ENCODE assay signal across 16 cellular contexts in the genomic region with DNA sequence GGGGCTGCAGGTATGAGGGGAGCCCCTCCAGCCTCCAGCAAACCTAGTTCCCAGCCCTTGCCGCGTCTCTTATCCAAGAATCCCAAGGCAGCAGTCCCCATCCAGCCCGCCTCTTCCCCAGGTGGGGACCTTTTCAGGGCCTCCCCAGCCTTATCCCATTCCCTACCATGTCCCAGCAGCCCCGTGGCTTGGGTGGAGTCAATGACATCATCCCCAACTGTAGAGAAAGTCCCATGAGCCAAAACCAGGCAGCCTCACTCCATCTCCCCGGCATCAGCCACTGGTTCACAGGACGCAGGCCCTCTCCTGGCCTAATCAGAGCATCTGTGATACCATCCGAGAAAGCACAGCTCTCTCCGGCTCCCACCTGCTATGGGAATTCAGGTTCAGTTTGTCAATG.
A peak's percentile ranks its signal among the peaks of the same experiment; 100 is the strongest.
DNase-seq lines count a peak whose midpoint lies in the region; TF ChIP-seq lines count a peak whose summit lies in the region.
"Had no signal": no experiment of that assay in that cellular context is flagged by ENCODE, and none has a peak within 500 bp of the region (broad histone marks: within the 10 kb centered on the region; RNA-seq: fewer than 3 reads in every experiment).

No MANE protein-coding gene starts in this region.

- no peaks in the 10 kb centered on the region for H3K27me3 ChIP-seq in breast epithelium
- H3K27me3 ChIP-seq: esophagus squamous epithelium, hepatocyte had no signal

- H3K4me3 ChIP-seq in breast epithelium (no peak overlapping the region), mesodermal cell (ENCODE audit: extremely low read depth, insufficient read depth, low read length, poor library complexity, severe bottlenecking) (no peak overlapping the region)
- H3K4me3 ChIP-seq: esophagus squamous epithelium, hepatocyte had no signal

- H3K4me1 ChIP-seq in breast epithelium = peaks cover 5 to 9% of the 10 kb centered on the region in 2 donors
- peaks cover 13% of the 10 kb centered on the region for H3K4me1 ChIP-seq in mesodermal cell (ENCODE audit: control insufficient read depth, insufficient read depth, low read length, poor library complexity, severe bottlenecking)

- TF ChIP-seq CTCF in breast epithelium (IDR thresholded peaks at IDR 0.05) = no peak
- TF ChIP-seq CTCF in MCF 10A (IDR thresholded peaks at IDR 0.05; ENCODE audit: unreplicated experiment) = no peak
- no peak for TF ChIP-seq CTCF in brain (conservative IDR thresholded peaks at IDR 0.05)
- no peak for TF ChIP-seq CTCF in endothelial cell (IDR thresholded peaks at IDR 0.05; ENCODE audit: unreplicated experiment)

- WGBS in mesodermal cell (ENCODE audit: insufficient coverage in 2 of 2), 2 experiments = 88 to 97% methylated on average over 4 to 5 of the region's 8 CpGs

- H3K4me3 Mint-ChIP-seq in MCF 10A (ENCODE audit: unreplicated experiment) = no peak overlapping the region
- H3K4me3 Mint-ChIP-seq in brain = no peak overlapping the region
- H3K4me3 Mint-ChIP-seq in endothelial cell (ENCODE audit: unreplicated experiment) = no peak overlapping the region
- H3K4me3 Mint-ChIP-seq: CD8-positive, alpha-beta T cell had no signal

- no peak for TF ChIP-seq POLR2A in breast epithelium (IDR thresholded peaks at IDR 0.05)

- H3K36me3 Mint-ChIP-seq in MCF 10A (ENCODE audit: insufficient read depth, unreplicated experiment) = peaks cover 27% of the 10 kb centered on the region
- H3K36me3 Mint-ChIP-seq in brain = peaks cover 3% of the 10 kb centered on the region
- peaks cover 7% of the 10 kb centered on the region for H3K36me3 Mint-ChIP-seq in endothelial cell (ENCODE audit: low read depth, unreplicated experiment)

- DNase-seq in breast epithelium (ENCODE audit: low spot score in 2 of 2) = no peak
- DNase-seq in MCF 10A (ENCODE audit: unreplicated experiment) = no peak
- no peak for DNase-seq in HCEC 1CT
- DNase-seq in dedifferentiated amniotic fluid mesenchymal stem cell (ENCODE audit: extremely low spot score) = no peak
- DNase-seq in endothelial cell (ENCODE audit: low spot score) = no peak
- no peak for DNase-seq in hippocampal formation (lab: John Stamatoyannopoulos, UW)
- DNase-seq: activated effector memory CD4-positive, alpha-beta T cell treated with Interleukin-2 at 50 U/mL for 16 hours; CD8-positive, alpha-beta T cell; esophagus squamous epithelium; kidney glomerular epithelial cell; NCI-H1436 treated with DMSO at 0.1 percent for 48 hours; NCI-H226; trophoblast cell had no signal

- POLR2A ChIA-PET in MCF 10A (lab: Yijun Ruan, JAX) = no interaction called here

- H3K27ac ChIP-seq in breast epithelium (peak overlapping the region; percentile 50 to 80), mesodermal cell (ENCODE audit: low read depth, low read length, severe bottlenecking) (peak overlapping the region; percentile 25)
- H3K27ac ChIP-seq: hepatocyte had no signal

- no TSS peak for BruUV-seq in MCF 10A (replicated peaks; lab: Mats Ljungman, UMichigan)

- no peaks in the 10 kb centered on the region for H3K4me1 Mint-ChIP-seq in MCF 10A (ENCODE audit: insufficient read depth, unreplicated experiment)
- peaks cover 59% of the 10 kb centered on the region for H3K4me1 Mint-ChIP-seq in brain
- H3K4me1 Mint-ChIP-seq in endothelial cell (ENCODE audit: unreplicated experiment) = peaks cover 10% of the 10 kb centered on the region

- CTCF ChIA-PET in MCF 10A (lab: Yijun Ruan, JAX) = no interaction called here

- intact Hi-C loops in breast epithelium (cut with DNase I; ENCODE audit: low total_unique reads) = no loop called here
- intact Hi-C loops in MCF 10A (cut with micrococcal nuclease) = no loop called here

- H3K27me3 Mint-ChIP-seq in MCF 10A (ENCODE audit: insufficient read depth, unreplicated experiment) (no peaks in the 10 kb centered on the region), brain (peaks cover 3% of the 10 kb centered on the region), endothelial cell (ENCODE audit: unreplicated experiment) (peaks cover 25% of the 10 kb centered on the region)

- no peaks in the 10 kb centered on the region for H3K36me3 ChIP-seq in breast epithelium
- H3K36me3 ChIP-seq in mesodermal cell (ENCODE audit: control insufficient read depth, insufficient read depth, low read length) = peaks cover 32% of the 10 kb centered on the region

- no peaks in the 10 kb centered on the region for H3K9me3 ChIP-seq in breast epithelium
- no peaks in the 10 kb centered on the region for H3K9me3 ChIP-seq in mesodermal cell (ENCODE audit: control insufficient read depth, low read length)
- H3K9me3 ChIP-seq: esophagus squamous epithelium had no signal

- H3K9me3 Mint-ChIP-seq in MCF 10A (ENCODE audit: unreplicated experiment) (no peaks in the 10 kb centered on the region), brain (no peaks in the 10 kb centered on the region), endothelial cell (ENCODE audit: unreplicated experiment) (no peaks in the 10 kb centered on the region)
- H3K9me3 Mint-ChIP-seq: CD8-positive, alpha-beta T cell had no signal

- H3K27ac Mint-ChIP-seq in MCF 10A (ENCODE audit: low read depth, unreplicated experiment) (no peak overlapping the region), brain (peak overlapping the region in 4 of 5 experiments; percentile 11 to 95 (median 46)), endothelial cell (ENCODE audit: unreplicated experiment) (no peak overlapping the region)

Comparison
In these comparisons a context has a peak if more than half of its experiments do, and no peak if none do; other contexts are left out.
1. H3K27ac Mint-ChIP-seq: peak in brain (4 of 5); none in MCF 10A (single experiment) and endothelial cell (single experiment).